In the genomic region with DNA sequence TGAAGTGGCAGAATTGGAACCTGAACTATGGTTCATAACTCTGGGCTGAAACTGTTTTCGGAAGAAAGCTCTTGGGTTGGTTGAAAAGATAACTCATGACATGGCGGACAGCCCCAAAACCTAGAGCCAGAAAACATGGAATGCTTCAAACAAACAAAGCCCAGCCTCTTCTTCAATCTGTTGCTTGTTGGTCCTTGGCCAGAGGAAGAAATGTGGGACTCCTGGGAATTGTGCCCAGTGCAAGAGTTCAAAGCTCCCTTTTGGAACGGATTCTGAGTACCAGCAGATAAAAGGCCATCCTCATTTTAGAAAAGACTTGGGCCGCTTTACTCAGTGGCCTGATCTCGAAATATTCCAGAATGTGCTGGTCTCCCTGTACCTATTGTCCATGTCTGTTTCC, we compare ENCODE assay signal across 2 cellular contexts.
A peak's percentile ranks its signal among the peaks of the same experiment; 100 is the strongest.
TF ChIP-seq lines count a peak whose summit lies in the region.

No MANE protein-coding gene starts in this region.

TF ChIP-seq in liver, 16 proteins besides CTCF, POLR2A, EP300 and RAD21:
- TF ChIP-seq GABPA (IDR thresholded peaks at IDR 0.05 in 1 of 2, conservative IDR thresholded peaks at IDR 0.05 in 1 of 2), result no peak
- no peak for TF ChIP-seq EGR1 (IDR thresholded peaks at IDR 0.05; ENCODE audit: low read depth in 2 of 2)
- no peak for TF ChIP-seq TAF1 (conservative IDR thresholded peaks at IDR 0.05)
- TF ChIP-seq FOXA1 (IDR thresholded peaks at IDR 0.05), result no peak
- no peak for TF ChIP-seq SP1 (IDR thresholded peaks at IDR 0.05)
- no peak for TF ChIP-seq YY1 (IDR thresholded peaks at IDR 0.05)
- peak in 1 of 2 donors; percentile 18 for TF ChIP-seq RXRA (IDR thresholded peaks at IDR 0.05)
- TF ChIP-seq HNF4A (conservative IDR thresholded peaks at IDR 0.05), result no peak
- TF ChIP-seq, protein P1, sequence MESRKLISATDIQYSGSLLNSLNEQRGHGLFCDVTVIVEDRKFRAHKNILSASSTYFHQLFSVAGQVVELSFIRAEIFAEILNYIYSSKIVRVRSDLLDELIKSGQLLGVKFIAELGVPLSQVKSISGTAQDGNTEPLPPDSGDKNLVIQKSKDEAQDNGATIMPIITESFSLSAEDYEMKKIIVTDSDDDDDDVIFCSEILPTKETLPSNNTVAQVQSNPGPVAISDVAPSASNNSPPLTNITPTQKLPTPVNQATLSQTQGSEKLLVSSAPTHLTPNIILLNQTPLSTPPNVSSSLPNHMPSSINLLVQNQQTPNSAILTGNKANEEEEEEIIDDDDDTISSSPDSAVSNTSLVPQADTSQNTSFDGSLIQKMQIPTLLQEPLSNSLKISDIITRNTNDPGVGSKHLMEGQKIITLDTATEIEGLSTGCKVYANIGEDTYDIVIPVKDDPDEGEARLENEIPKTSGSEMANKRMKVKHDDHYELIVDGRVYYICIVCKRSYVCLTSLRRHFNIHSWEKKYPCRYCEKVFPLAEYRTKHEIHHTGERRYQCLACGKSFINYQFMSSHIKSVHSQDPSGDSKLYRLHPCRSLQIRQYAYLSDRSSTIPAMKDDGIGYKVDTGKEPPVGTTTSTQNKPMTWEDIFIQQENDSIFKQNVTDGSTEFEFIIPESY (IDR thresholded peaks at IDR 0.05), result no peak
- TF ChIP-seq FOXA2 (IDR thresholded peaks at IDR 0.05), result no peak
- TF ChIP-seq, protein P2, sequence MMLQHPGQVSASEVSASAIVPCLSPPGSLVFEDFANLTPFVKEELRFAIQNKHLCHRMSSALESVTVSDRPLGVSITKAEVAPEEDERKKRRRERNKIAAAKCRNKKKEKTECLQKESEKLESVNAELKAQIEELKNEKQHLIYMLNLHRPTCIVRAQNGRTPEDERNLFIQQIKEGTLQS (IDR thresholded peaks at IDR 0.05), result no peak
- no peak for TF ChIP-seq HNF4G (IDR thresholded peaks at IDR 0.05)
- peak; percentile 49 for TF ChIP-seq NR2F2 (IDR thresholded peaks at IDR 0.05)
- TF ChIP-seq, protein P3, sequence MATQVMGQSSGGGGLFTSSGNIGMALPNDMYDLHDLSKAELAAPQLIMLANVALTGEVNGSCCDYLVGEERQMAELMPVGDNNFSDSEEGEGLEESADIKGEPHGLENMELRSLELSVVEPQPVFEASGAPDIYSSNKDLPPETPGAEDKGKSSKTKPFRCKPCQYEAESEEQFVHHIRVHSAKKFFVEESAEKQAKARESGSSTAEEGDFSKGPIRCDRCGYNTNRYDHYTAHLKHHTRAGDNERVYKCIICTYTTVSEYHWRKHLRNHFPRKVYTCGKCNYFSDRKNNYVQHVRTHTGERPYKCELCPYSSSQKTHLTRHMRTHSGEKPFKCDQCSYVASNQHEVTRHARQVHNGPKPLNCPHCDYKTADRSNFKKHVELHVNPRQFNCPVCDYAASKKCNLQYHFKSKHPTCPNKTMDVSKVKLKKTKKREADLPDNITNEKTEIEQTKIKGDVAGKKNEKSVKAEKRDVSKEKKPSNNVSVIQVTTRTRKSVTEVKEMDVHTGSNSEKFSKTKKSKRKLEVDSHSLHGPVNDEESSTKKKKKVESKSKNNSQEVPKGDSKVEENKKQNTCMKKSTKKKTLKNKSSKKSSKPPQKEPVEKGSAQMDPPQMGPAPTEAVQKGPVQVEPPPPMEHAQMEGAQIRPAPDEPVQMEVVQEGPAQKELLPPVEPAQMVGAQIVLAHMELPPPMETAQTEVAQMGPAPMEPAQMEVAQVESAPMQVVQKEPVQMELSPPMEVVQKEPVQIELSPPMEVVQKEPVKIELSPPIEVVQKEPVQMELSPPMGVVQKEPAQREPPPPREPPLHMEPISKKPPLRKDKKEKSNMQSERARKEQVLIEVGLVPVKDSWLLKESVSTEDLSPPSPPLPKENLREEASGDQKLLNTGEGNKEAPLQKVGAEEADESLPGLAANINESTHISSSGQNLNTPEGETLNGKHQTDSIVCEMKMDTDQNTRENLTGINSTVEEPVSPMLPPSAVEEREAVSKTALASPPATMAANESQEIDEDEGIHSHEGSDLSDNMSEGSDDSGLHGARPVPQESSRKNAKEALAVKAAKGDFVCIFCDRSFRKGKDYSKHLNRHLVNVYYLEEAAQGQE (IDR thresholded peaks at IDR 0.05), result no peak
- no peak for TF ChIP-seq JUND (IDR thresholded peaks at IDR 0.05)
- TF ChIP-seq, protein P4, sequence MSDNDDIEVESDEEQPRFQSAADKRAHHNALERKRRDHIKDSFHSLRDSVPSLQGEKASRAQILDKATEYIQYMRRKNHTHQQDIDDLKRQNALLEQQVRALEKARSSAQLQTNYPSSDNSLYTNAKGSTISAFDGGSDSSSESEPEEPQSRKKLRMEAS (IDR thresholded peaks at IDR 0.05), result no peak
TF ChIP-seq in liver: peak in this region for 2.

TF ChIP-seq in HepG2, 621 proteins besides CTCF, POLR2A, EP300 and RAD21:
- TF ChIP-seq, protein P5, sequence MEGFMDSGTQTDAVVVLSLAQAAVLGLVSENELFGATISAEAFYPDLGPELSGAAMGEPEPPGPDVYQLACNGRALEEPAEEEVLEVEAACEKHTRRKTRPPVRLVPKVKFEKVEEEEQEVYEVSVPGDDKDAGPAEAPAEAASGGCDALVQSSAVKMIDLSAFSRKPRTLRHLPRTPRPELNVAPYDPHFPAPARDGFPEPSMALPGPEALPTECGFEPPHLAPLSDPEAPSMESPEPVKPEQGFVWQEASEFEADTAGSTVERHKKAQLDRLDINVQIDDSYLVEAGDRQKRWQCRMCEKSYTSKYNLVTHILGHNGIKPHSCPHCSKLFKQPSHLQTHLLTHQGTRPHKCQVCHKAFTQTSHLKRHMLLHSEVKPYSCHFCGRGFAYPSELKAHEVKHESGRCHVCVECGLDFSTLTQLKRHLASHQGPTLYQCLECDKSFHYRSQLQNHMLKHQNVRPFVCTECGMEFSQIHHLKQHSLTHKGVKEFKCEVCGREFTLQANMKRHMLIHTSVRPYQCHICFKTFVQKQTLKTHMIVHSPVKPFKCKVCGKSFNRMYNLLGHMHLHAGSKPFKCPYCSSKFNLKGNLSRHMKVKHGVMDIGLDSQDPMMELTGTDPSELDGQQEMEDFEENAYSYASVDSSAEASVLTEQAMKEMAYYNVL (CRISPR knock-in tag; IDR thresholded peaks at IDR 0.05; ENCODE audit: borderline replicate concordance), result no peak
- no peak for TF ChIP-seq ATAD3A (CRISPR knock-in tag; IDR thresholded peaks at IDR 0.05)
- TF ChIP-seq CCAR2 (optimal IDR thresholded peaks at IDR 0.05; ENCODE audit: low read depth, low read length), result no peak
- TF ChIP-seq KLF9 (CRISPR knock-in tag; IDR thresholded peaks at IDR 0.05; ENCODE audit: low read depth), result no peak
- TF ChIP-seq FOXO1 (CRISPR knock-in tag; IDR thresholded peaks at IDR 0.05), result no peak
- TF ChIP-seq MATR3 (CRISPR knock-in tag; IDR thresholded peaks at IDR 0.05), result no peak
- TF ChIP-seq, protein P6, sequence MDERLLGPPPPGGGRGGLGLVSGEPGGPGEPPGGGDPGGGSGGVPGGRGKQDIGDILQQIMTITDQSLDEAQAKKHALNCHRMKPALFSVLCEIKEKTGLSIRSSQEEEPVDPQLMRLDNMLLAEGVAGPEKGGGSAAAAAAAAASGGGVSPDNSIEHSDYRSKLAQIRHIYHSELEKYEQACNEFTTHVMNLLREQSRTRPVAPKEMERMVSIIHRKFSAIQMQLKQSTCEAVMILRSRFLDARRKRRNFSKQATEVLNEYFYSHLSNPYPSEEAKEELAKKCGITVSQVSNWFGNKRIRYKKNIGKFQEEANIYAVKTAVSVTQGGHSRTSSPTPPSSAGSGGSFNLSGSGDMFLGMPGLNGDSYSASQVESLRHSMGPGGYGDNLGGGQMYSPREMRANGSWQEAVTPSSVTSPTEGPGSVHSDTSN (CRISPR knock-in tag; IDR thresholded peaks at IDR 0.05), result no peak
- TF ChIP-seq, protein P7, sequence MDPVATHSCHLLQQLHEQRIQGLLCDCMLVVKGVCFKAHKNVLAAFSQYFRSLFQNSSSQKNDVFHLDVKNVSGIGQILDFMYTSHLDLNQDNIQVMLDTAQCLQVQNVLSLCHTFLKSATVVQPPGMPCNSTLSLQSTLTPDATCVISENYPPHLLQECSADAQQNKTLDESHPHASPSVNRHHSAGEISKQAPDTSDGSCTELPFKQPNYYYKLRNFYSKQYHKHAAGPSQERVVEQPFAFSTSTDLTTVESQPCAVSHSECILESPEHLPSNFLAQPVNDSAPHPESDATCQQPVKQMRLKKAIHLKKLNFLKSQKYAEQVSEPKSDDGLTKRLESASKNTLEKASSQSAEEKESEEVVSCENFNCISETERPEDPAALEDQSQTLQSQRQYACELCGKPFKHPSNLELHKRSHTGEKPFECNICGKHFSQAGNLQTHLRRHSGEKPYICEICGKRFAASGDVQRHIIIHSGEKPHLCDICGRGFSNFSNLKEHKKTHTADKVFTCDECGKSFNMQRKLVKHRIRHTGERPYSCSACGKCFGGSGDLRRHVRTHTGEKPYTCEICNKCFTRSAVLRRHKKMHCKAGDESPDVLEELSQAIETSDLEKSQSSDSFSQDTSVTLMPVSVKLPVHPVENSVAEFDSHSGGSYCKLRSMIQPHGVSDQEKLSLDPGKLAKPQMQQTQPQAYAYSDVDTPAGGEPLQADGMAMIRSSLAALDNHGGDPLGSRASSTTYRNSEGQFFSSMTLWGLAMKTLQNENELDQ (CRISPR knock-in tag; IDR thresholded peaks at IDR 0.05; ENCODE audit: borderline replicate concordance), result no peak
- TF ChIP-seq CBX5 (CRISPR knock-in tag; IDR thresholded peaks at IDR 0.05; ENCODE audit: borderline replicate concordance), result no peak
- TF ChIP-seq STAT5B (CRISPR knock-in tag; IDR thresholded peaks at IDR 0.05), result no peak
- TF ChIP-seq, protein P8, sequence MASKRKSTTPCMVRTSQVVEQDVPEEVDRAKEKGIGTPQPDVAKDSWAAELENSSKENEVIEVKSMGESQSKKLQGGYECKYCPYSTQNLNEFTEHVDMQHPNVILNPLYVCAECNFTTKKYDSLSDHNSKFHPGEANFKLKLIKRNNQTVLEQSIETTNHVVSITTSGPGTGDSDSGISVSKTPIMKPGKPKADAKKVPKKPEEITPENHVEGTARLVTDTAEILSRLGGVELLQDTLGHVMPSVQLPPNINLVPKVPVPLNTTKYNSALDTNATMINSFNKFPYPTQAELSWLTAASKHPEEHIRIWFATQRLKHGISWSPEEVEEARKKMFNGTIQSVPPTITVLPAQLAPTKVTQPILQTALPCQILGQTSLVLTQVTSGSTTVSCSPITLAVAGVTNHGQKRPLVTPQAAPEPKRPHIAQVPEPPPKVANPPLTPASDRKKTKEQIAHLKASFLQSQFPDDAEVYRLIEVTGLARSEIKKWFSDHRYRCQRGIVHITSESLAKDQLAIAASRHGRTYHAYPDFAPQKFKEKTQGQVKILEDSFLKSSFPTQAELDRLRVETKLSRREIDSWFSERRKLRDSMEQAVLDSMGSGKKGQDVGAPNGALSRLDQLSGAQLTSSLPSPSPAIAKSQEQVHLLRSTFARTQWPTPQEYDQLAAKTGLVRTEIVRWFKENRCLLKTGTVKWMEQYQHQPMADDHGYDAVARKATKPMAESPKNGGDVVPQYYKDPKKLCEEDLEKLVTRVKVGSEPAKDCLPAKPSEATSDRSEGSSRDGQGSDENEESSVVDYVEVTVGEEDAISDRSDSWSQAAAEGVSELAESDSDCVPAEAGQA (IDR thresholded peaks at IDR 0.05; ENCODE audit: low read depth), result no peak
- TF ChIP-seq, protein P8 (CRISPR knock-in tag; IDR thresholded peaks at IDR 0.05; ENCODE audit: borderline replicate concordance), result no peak
- TF ChIP-seq ZNF772 (CRISPR knock-in tag; IDR thresholded peaks at IDR 0.05), result no peak
- no peak for TF ChIP-seq DNMT3B (CRISPR knock-in tag; conservative IDR thresholded peaks at IDR 0.05)
- TF ChIP-seq, protein P9, sequence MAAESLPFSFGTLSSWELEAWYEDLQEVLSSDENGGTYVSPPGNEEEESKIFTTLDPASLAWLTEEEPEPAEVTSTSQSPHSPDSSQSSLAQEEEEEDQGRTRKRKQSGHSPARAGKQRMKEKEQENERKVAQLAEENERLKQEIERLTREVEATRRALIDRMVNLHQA (CRISPR knock-in tag; IDR thresholded peaks at IDR 0.05), result no peak
- TF ChIP-seq CENPX (CRISPR knock-in tag; IDR thresholded peaks at IDR 0.05), result no peak
- no peak for TF ChIP-seq AKAP8 (CRISPR knock-in tag; IDR thresholded peaks at IDR 0.05)
- TF ChIP-seq, protein P10, sequence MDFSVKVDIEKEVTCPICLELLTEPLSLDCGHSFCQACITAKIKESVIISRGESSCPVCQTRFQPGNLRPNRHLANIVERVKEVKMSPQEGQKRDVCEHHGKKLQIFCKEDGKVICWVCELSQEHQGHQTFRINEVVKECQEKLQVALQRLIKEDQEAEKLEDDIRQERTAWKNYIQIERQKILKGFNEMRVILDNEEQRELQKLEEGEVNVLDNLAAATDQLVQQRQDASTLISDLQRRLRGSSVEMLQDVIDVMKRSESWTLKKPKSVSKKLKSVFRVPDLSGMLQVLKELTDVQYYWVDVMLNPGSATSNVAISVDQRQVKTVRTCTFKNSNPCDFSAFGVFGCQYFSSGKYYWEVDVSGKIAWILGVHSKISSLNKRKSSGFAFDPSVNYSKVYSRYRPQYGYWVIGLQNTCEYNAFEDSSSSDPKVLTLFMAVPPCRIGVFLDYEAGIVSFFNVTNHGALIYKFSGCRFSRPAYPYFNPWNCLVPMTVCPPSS (IDR thresholded peaks at IDR 0.05), result no peak
TF ChIP-seq in HepG2: peak in this region for 0.
